In genomic region chr21:45819478-45820170, GRCh38 we compare ENCODE assay signal across 1 cellular context.
TF ChIP-seq lines count a peak whose summit lies in the region.

No MANE protein-coding gene starts in this region.

TF ChIP-seq in HEK293, 187 proteins besides CTCF, POLR2A, EP300 and RAD21 (continued from another document):
- TF ChIP-seq FEZF1 (tag by site-specific recombination; IDR thresholded peaks at IDR 0.05) (no peak), ZNF654 (tag by site-specific recombination; IDR thresholded peaks at IDR 0.05; ENCODE audit: low read depth) (no peak), ZNF544 (tag by site-specific recombination; IDR thresholded peaks at IDR 0.05) (no peak), ZNF610 (tag by site-specific recombination; IDR thresholded peaks at IDR 0.05; ENCODE audit: borderline replicate concordance) (no peak), ZBTB20 (tag by site-specific recombination; IDR thresholded peaks at IDR 0.05) (no peak), ZNF747 (tag by site-specific recombination; IDR thresholded peaks at IDR 0.05) (no peak), PATZ1 (tag by site-specific recombination; IDR thresholded peaks at IDR 0.05) (no peak)
